8 cellular contexts compared by ENCODE assay signal in genomic region chr12:89354630-89354931, GRCh38. TPM values are rescaled to one million over a fixed set of nuclear protein-coding genes. Genes with fewer than 3 reads are reported as not detected.
DNase-seq lines count a peak whose midpoint lies in the region; ATAC-seq and TF ChIP-seq lines count a peak whose summit lies in the region.

No MANE protein-coding gene starts in this region.

- peaks cover 37% of the 10 kb centered on the region for H3K4me1 ChIP-seq in HUES64 (ENCODE audit: insufficient read depth, low read length)
- H3K4me1 ChIP-seq in mesendoderm (ENCODE audit: control insufficient read depth, low read depth, low read length) = peaks cover 21% of the 10 kb centered on the region

- intact Hi-C loops in Calu3 (cut with micrococcal nuclease; ENCODE audit: unreplicated experiment) = loop anchor here (2.0 to 5.0 kb wide), 3 partner anchors 153 to 336 kb away; no protein-coding TSS in a partner anchor

- H3K79me2 ChIP-seq in mesendoderm (ENCODE audit: control insufficient read depth, insufficient read depth, low read length) = peaks cover 25% of the 10 kb centered on the region

- no peaks in the 10 kb centered on the region for H3K9me3 ChIP-seq in HUES64 (ENCODE audit: insufficient read depth, low read depth, low read length)

- H3K36me3 ChIP-seq in HUES64 (ENCODE audit: insufficient read depth, low read length) (peaks cover 14% of the 10 kb centered on the region; the same call in 1 of the 2 replicates), mesendoderm (ENCODE audit: control insufficient read depth, insufficient read depth, low read length) (peaks cover 2% of the 10 kb centered on the region)

- H3K27me3 ChIP-seq in HUES64 (ENCODE audit: insufficient read depth, low read length) (peaks cover 65% of the 10 kb centered on the region), mesendoderm (ENCODE audit: insufficient read depth, low read length, poor library complexity) (no peaks in the 10 kb centered on the region)

- DNase-seq in Calu3 (no peak), mesendoderm (peak; percentile 79), ureter (ENCODE audit: low spot score) (no peak)

- whole genome bisulfite sequencing in HUES64 = 3% methylated on average over 9 of the region's 9 CpGs
- WGBS in mesendoderm (ENCODE audit: extremely low coverage, insufficient coverage, low lambda C conversion rate) = no CpG with 5 or more reads among the region's 9 CpGs

- H2BK120ac ChIP-seq in mesendoderm (ENCODE audit: low read depth, low read length) = peak overlapping the region; percentile 68

- H3K27me3 Mint-ChIP-seq in Calu3 (ENCODE audit: unreplicated experiment) (no peaks in the 10 kb centered on the region), brain (peaks cover 70% of the 10 kb centered on the region)

- H4K5ac ChIP-seq in mesendoderm (ENCODE audit: low read length) = peak overlapping the region; percentile 77

- H3K27ac Mint-ChIP-seq in Calu3 (ENCODE audit: unreplicated experiment) = peak overlapping the region; percentile 97
- peak overlapping the region; percentile 91 to 97 (median 95) for H3K27ac Mint-ChIP-seq in brain

- no TSS peak for BruUV-seq in Calu3 (replicated peaks; lab: Mats Ljungman, UMichigan)

- H3K4me3 Mint-ChIP-seq in Calu3 (ENCODE audit: low read depth, unreplicated experiment) (peak overlapping the region; percentile 90), brain (peak overlapping the region; percentile 85 to 98 (median 92))

- ATAC-seq in HG03139 (IDR thresholded peaks at IDR 0.05; ENCODE audit: unreplicated experiment) (no peak), GM18873 (IDR thresholded peaks at IDR 0.05; ENCODE audit: low FRiP score, unreplicated experiment) (no peak), HG03469 (IDR thresholded peaks at IDR 0.05; ENCODE audit: unreplicated experiment) (no peak)

- no peak overlapping the region for H2BK15ac ChIP-seq in mesendoderm (replicated peaks; ENCODE audit: low read depth)

- peak overlapping the region; percentile 63 for H3K4me2 ChIP-seq in mesendoderm (ENCODE audit: low read length)

- peak overlapping the region; percentile 90 for H3K23ac ChIP-seq in mesendoderm (ENCODE audit: low read length)

- H3K27ac ChIP-seq in HUES64 (ENCODE audit: low read depth, low read length) = peak overlapping the region; percentile 90
- peak overlapping the region; percentile 98 for H3K27ac ChIP-seq in mesendoderm (ENCODE audit: low read depth, low read length)

- H3K18ac ChIP-seq in mesendoderm (ENCODE audit: low read length) = peak overlapping the region; percentile 94

- CTCF ChIA-PET in Calu3 (lab: Charles Lee) = interaction anchor here (0.7 to 3.6 kb wide), 4 partner anchors 21 to 337 kb away, joined by 3 to 17 read pairs (median 4); partner anchors contain the start of gene GALNT4

- peak overlapping the region; percentile 89 for H3K4ac ChIP-seq in mesendoderm (ENCODE audit: low read depth, low read length)

- H3K36me3 Mint-ChIP-seq in Calu3 (ENCODE audit: insufficient read depth, unreplicated experiment) = peaks cover 71% of the 10 kb centered on the region
- H3K36me3 Mint-ChIP-seq in brain = peaks cover 18% of the 10 kb centered on the region

- peak overlapping the region; percentile 89 for H2BK5ac ChIP-seq in mesendoderm (ENCODE audit: low read length)

- no peak overlapping the region for H4K8ac ChIP-seq in mesendoderm (ENCODE audit: low read depth, low read length)

- H3K9ac ChIP-seq in HUES64 (ENCODE audit: low read depth, low read length) = peak overlapping the region; percentile 83
- H3K9ac ChIP-seq in mesendoderm (ENCODE audit: low read length) = peak overlapping the region; percentile 63

- peaks cover 6% of the 10 kb centered on the region for H3K79me1 ChIP-seq in mesendoderm (ENCODE audit: low read length)

- no peak overlapping the region for H2AK5ac ChIP-seq in mesendoderm (ENCODE audit: low read length)

- peak overlapping the region; percentile 69 for H3K4me3 ChIP-seq in HUES64 (ENCODE audit: low read length)
- H3K4me3 ChIP-seq in mesendoderm (ENCODE audit: low read length) = peak overlapping the region; percentile 31

- no peaks in the 10 kb centered on the region for H3K9me3 Mint-ChIP-seq in Calu3 (ENCODE audit: low read depth, unreplicated experiment)
- no peaks in the 10 kb centered on the region for H3K9me3 Mint-ChIP-seq in brain

- H3K4me1 Mint-ChIP-seq in Calu3 (ENCODE audit: low read depth, unreplicated experiment) (peaks cover 33% of the 10 kb centered on the region), brain (peaks cover 52% of the 10 kb centered on the region)

- TF ChIP-seq CTCF in Calu3 (IDR thresholded peaks at IDR 0.05; ENCODE audit: unreplicated experiment) = no peak
- no peak for TF ChIP-seq CTCF in brain (conservative IDR thresholded peaks at IDR 0.05)

- peak overlapping the region; percentile 86 for H3K56ac ChIP-seq in mesendoderm (ENCODE audit: low read length)

RNA-seq across cellular contexts. Expression of gene DUSP6, which starts 2.3 kb away (rescaled TPM):
- 108 TPM in 2 replicates for total RNA-seq in Calu3 (2022)
- 124 TPM for polyA plus RNA-seq in HUES64 (2013, experiment 1 of 2)
- polyA plus RNA-seq in HUES64 (2013, experiment 2 of 2) = 138 TPM
- polyA plus RNA-seq in brain (ENCODE audit: insufficient read depth, low read depth, low replicate concordance) = 14.8 TPM
- polyA plus RNA-seq in mesendoderm (2013, experiment 1 of 2) = 30.5 TPM
- polyA plus RNA-seq in mesendoderm (2013, experiment 2 of 2) = 30.1 TPM
- 88.7 TPM for total RNA-seq in ureter
